In genomic region chr19:41427647-41428480, GRCh38 we compare ENCODE assay signal across 8 cellular contexts. TPM values are rescaled to one million over a fixed set of nuclear protein-coding genes. Genes with fewer than 3 reads are reported as not detected.
DNase-seq lines count a peak whose midpoint lies in the region; ATAC-seq, FAIRE-seq and TF ChIP-seq lines count a peak whose summit lies in the region.

No MANE protein-coding gene starts in this region.

- TF ChIP-seq RAD21 in GM12878 (IDR thresholded peaks at IDR 0.05; ENCODE audit: insufficient read depth, low read depth, low read length), result no peak

- H3K27ac ChIP-seq in GM12878 (ENCODE audit: control insufficient read depth, insufficient read depth), result peak overlapping the region; percentile 67

- H3K4me1 ChIP-seq in GM12878 (ENCODE audit: control insufficient read depth, insufficient read depth, low read length), result peaks cover 9% of the 10 kb centered on the region

- BruUV-seq in GM12878 (replicated peaks; lab: Mats Ljungman, UMichigan), result no TSS peak

- CTCF ChIA-PET in GM12878 (lab: Yijun Ruan, JAX), result interaction anchor here (1.6 to 1.9 kb wide), 2 partner anchors 20 to 21 kb away, joined by 4 read pairs; no protein-coding TSS in a partner anchor

- H3K4me3 ChIP-seq in GM12878, result peak overlapping the region; percentile 32; the same call in 1 of the 2 replicates

- H3K9me3 ChIP-seq in GM12878 (replicated peaks; ENCODE audit: control insufficient read depth, insufficient read depth, low read length), result no peaks in the 10 kb centered on the region

- peak overlapping the region; percentile 74 to 97 (median 91) for H3K27ac Mint-ChIP-seq in immature natural killer cell

- no peak; the same call in 1 of the 2 replicates for TF ChIP-seq POLR2A in GM12878 (IDR thresholded peaks at IDR 0.05; ENCODE audit: low read depth, low read length)

- no peak for FAIRE-seq in GM12878 (lab: Jason Lieb, UNC)

- H3K4me1 Mint-ChIP-seq in immature natural killer cell, result peaks cover 35 to 37% of the 10 kb centered on the region in 2 donors

- SMC1A ChIA-PET in GM12878 (lab: Charles Lee; ENCODE audit: uncharacterized antibody, unreplicated experiment), result no interaction called here

- intact Hi-C loops in GM12878 (cut with micrococcal nuclease; ENCODE audit: unreplicated experiment), result no loop called here

- TF ChIP-seq CTCF in GM12878 (IDR thresholded peaks at IDR 0.05 in 2 of 3, conservative IDR thresholded peaks at IDR 0.05 in 1 of 3; ENCODE audit: control insufficient read depth in 2 of 3, extremely low read depth in 1 of 3, insufficient read depth in 1 of 3, low read depth in 3 of 3, low read length in 3 of 3), result no peak

- H4K20me1 ChIP-seq in GM12878 (ENCODE audit: control insufficient read depth, insufficient read depth), result no peaks in the 10 kb centered on the region; the same call in 1 of the 2 replicates

- peak overlapping the region; percentile 52 for H3K4me2 ChIP-seq in GM12878 (ENCODE audit: control insufficient read depth, insufficient read depth)

- peak overlapping the region; percentile 87 to 94 (median 91) for H3K4me3 Mint-ChIP-seq in immature natural killer cell

- H3K79me2 ChIP-seq in GM12878 (ENCODE audit: control insufficient read depth, insufficient read depth, low read length), result no peaks in the 10 kb centered on the region; the same call in 1 of the 2 replicates

- in situ Hi-C loops in GM12878 (cut with MboI), result no loop called here

- peaks cover 5 to 9% (median 5%) of the 10 kb centered on the region in 3 donors for H3K27me3 Mint-ChIP-seq in immature natural killer cell (ENCODE audit: low read depth in 3 of 3)

- H2AFZ ChIP-seq in GM12878 (ENCODE audit: control insufficient read depth, low read depth, low read length), result peak overlapping the region; percentile 17; the same call in 1 of the 2 replicates

- WGBS in GM12878 (ENCODE audit: insufficient coverage, insufficient replicate concordance, low lambda C conversion rate, missing lambda C conversion rate), result 54% methylated on average over 20 of the region's 23 CpGs

- H3K9ac ChIP-seq in GM12878 (ENCODE audit: control insufficient read depth, insufficient read depth, low read length), result peak overlapping the region; percentile 69

- peaks cover 3 to 12% (median 6%) of the 10 kb centered on the region in 3 donors for H3K36me3 Mint-ChIP-seq in immature natural killer cell

- no peaks in the 10 kb centered on the region for H3K27me3 ChIP-seq in GM12878 (replicated peaks in 1 of 2; ENCODE audit: control insufficient read depth in 2 of 2, insufficient read depth in 2 of 2, low read length in 1 of 2)

- DNase-seq in SKM-1 treated with dmso at 0.1 percent for 144 hours (lab: John Stamatoyannopoulos, UW; ENCODE audit: unreplicated experiment) (peak; percentile 53), GM12878 (ENCODE audit: low read depth, low spot score) (no peak), immature natural killer cell (peak; percentile 60 to 72 (median 67))
- peak; percentile 17 for DNase-seq in stimulated activated CD8-positive, alpha-beta memory T cell treated with anti-CD3 and anti-CD28 coated beads, Interleukin-4, amount 100 ng/mL, for 24 hours (ENCODE audit: low read depth)

- no peaks in the 10 kb centered on the region for H3K9me3 Mint-ChIP-seq in immature natural killer cell

- TF ChIP-seq EP300 in GM12878 (IDR thresholded peaks at IDR 0.05; ENCODE audit: borderline replicate concordance in 1 of 2, control insufficient read depth in 1 of 2, low read depth in 2 of 2, low read length in 2 of 2), result no peak

- ATAC-seq in GM18907 (IDR thresholded peaks at IDR 0.05; ENCODE audit: unreplicated experiment), result peak; percentile 2
- ATAC-seq in GM12878, result peak; percentile 65
- no peak for ATAC-seq in HG02840 (IDR thresholded peaks at IDR 0.05; ENCODE audit: low FRiP score, unreplicated experiment)
- ATAC-seq in GM21717 (IDR thresholded peaks at IDR 0.05; ENCODE audit: unreplicated experiment), result no peak
- no peak for ATAC-seq in HG03175 (IDR thresholded peaks at IDR 0.05; ENCODE audit: unreplicated experiment)

- peaks cover 11 to 16% of the 10 kb centered on the region in 2 experiments for H3K36me3 ChIP-seq in GM12878 (ENCODE audit: control insufficient read depth in 2 of 2, insufficient read depth in 2 of 2, low read length in 1 of 2)

- RAD21 ChIA-PET in GM12878 (lab: Charles Lee; ENCODE audit: unreplicated experiment), result interaction anchor here (0.6 to 1.6 kb wide), 4 partner anchors 11 to 77 kb away, joined by 3 to 4 read pairs (median 3); partner anchors contain the start of gene DMAC2

- POLR2A ChIA-PET in GM12878 (lab: Charles Lee), result interaction anchor here (0.8 to 1.5 kb wide), 4 partner anchors 12 to 121 kb away, joined by 3 to 9 read pairs (median 6); partner anchors contain the start of gene DMAC2

RNA-seq across cellular contexts. Expression of gene B3GNT8, which starts 0.7 kb away (rescaled TPM):
- 0.24 TPM in 1 of 2 replicates, not detected in the other for total RNA-seq in GM12878 (2013; cell fraction: nucleolus; rRNA removed)
- 0.05 and 0.06 TPM in 2 replicates for total RNA-seq in GM12878 (2014; rRNA removed)
- total RNA-seq in GM12878 (2014; rRNA removed; fragmentation: Illumina TruSeq; extraction: Trizol), result not detected in 2 replicates
- total RNA-seq in GM12878 (2021), result 1.1 and 1.2 TPM in 2 replicates
- not detected for polyA plus RNA-seq in GM12878 (2011; ENCODE audit: low read depth)
- polyA plus RNA-seq in GM12878 (2011; rRNA removed), result not detected in 2 replicates
- not detected in 2 replicates for polyA plus RNA-seq in GM12878 (2011; cell fraction: cytosol; rRNA removed)
- polyA plus RNA-seq in GM12878 (2011; cell fraction: nucleus; rRNA removed), result 0.09 and 0.15 TPM in 2 replicates
- 0.35 and 0.50 TPM in 2 replicates for polyA plus RNA-seq in GM12878 (2012)
- 0.44 TPM in 1 of 2 replicates, not detected in the other for polyA plus RNA-seq in GM12878 (2014; fragmentation: Illumina TruSeq; extraction: Trizol)
- polyA plus RNA-seq in GM12878 (2014; fragmentation: Nextera tagmentation; extraction: Ambion mirVana), result not detected
- polyA plus RNA-seq in GM12878 (2014; rRNA removed), result 0.08 and 0.23 TPM in 2 replicates
- under 1 TPM; 0.17 to 0.58 TPM for polyA plus RNA-seq in GM12878 (2016; fragmentation: Nextera tagmentation; extraction: Ambion mirVana)
- not detected in 2 replicates for polyA minus RNA-seq in GM12878 (2011; rRNA and poly(A)+ RNA removed)
- polyA minus RNA-seq in GM12878 (2011; cell fraction: cytosol; rRNA and poly(A)+ RNA removed), result not detected in 2 replicates
- not detected in 2 replicates for polyA minus RNA-seq in GM12878 (2011; cell fraction: nucleus; rRNA and poly(A)+ RNA removed)
- 1 to 10 TPM in 1 of 3 donors, under 1 TPM in 1, not detected in 1; 0.23 to 1.3 TPM for polyA plus RNA-seq in immature natural killer cell

RNA-seq across cellular contexts. Expression of gene DMAC2, which starts 11.8 kb away (rescaled TPM):
- 10.3 and 10.4 TPM in 2 replicates for total RNA-seq in GM12878 (2013; cell fraction: nucleolus; rRNA removed)
- total RNA-seq in GM12878 (2014; rRNA removed) (43.1 and 43.2 TPM in 2 replicates), GM12878 (2014; rRNA removed; fragmentation: Illumina TruSeq; extraction: Trizol) (30.4 and 35.3 TPM in 2 replicates), GM12878 (2021) (45.6 and 48.3 TPM in 2 replicates)
- 20.5 TPM for polyA plus RNA-seq in GM12878 (2011; ENCODE audit: low read depth)
- polyA plus RNA-seq in GM12878 (2011; rRNA removed) (34.0 and 42.2 TPM in 2 replicates), GM12878 (2014; fragmentation: Illumina TruSeq; extraction: Trizol) (17.9 and 38.1 TPM in 2 replicates), GM12878 (2014; fragmentation: Nextera tagmentation; extraction: Ambion mirVana) (10 to 100 TPM; 10.8 to 14.8 TPM), GM12878 (2014; rRNA removed) (52.7 and 57.2 TPM in 2 replicates), GM12878 (2016; fragmentation: Nextera tagmentation; extraction: Ambion mirVana) (10 to 100 TPM; 45.4 to 54.3 TPM), immature natural killer cell (10 to 100 TPM; 70.5 to 90.4 (median 77.3) TPM)
- 74.4 and 76.4 TPM in 2 replicates for polyA plus RNA-seq in GM12878 (2011; cell fraction: cytosol; rRNA removed)
- polyA plus RNA-seq in GM12878 (2011; cell fraction: nucleus; rRNA removed), result 39.3 and 47.7 TPM in 2 replicates
- polyA plus RNA-seq in GM12878 (2012), result 31.8 and 38.7 TPM in 2 replicates
- 39.6 and 53.1 TPM in 2 replicates for polyA minus RNA-seq in GM12878 (2011; rRNA and poly(A)+ RNA removed)
- 20.3 and 20.7 TPM in 2 replicates for polyA minus RNA-seq in GM12878 (2011; cell fraction: cytosol; rRNA and poly(A)+ RNA removed)
- 5.3 and 8.1 TPM in 2 replicates for polyA minus RNA-seq in GM12878 (2011; cell fraction: nucleus; rRNA and poly(A)+ RNA removed)

RNA-seq across cellular contexts. Expression of gene ERICH4, which starts 15.1 kb away (rescaled TPM):
- not detected in 2 replicates for total RNA-seq in GM12878 (2013; cell fraction: nucleolus; rRNA removed)
- total RNA-seq in GM12878 (2014; rRNA removed) (not detected in 2 replicates), GM12878 (2014; rRNA removed; fragmentation: Illumina TruSeq; extraction: Trizol) (not detected in 2 replicates), GM12878 (2021) (not detected in 2 replicates)
- polyA plus RNA-seq in GM12878 (2011; ENCODE audit: low read depth), result not detected
- polyA plus RNA-seq in GM12878 (2011; rRNA removed) (not detected in 2 replicates), GM12878 (2014; fragmentation: Illumina TruSeq; extraction: Trizol) (not detected in 2 replicates), GM12878 (2014; fragmentation: Nextera tagmentation; extraction: Ambion mirVana) (not detected), GM12878 (2014; rRNA removed) (not detected in 2 replicates), GM12878 (2016; fragmentation: Nextera tagmentation; extraction: Ambion mirVana) (not detected), immature natural killer cell (not detected)
- polyA plus RNA-seq in GM12878 (2011; cell fraction: cytosol; rRNA removed), result not detected in 2 replicates
- polyA plus RNA-seq in GM12878 (2011; cell fraction: nucleus; rRNA removed), result not detected in 2 replicates
- polyA plus RNA-seq in GM12878 (2012), result not detected in 2 replicates
- polyA minus RNA-seq in GM12878 (2011; rRNA and poly(A)+ RNA removed), result not detected in 2 replicates
- not detected in 2 replicates for polyA minus RNA-seq in GM12878 (2011; cell fraction: cytosol; rRNA and poly(A)+ RNA removed)
- polyA minus RNA-seq in GM12878 (2011; cell fraction: nucleus; rRNA and poly(A)+ RNA removed), result not detected in 2 replicates

RNA-seq across cellular contexts. Expression of gene BCKDHA, which starts 30.2 kb away (rescaled TPM):
- total RNA-seq in GM12878 (2013; cell fraction: nucleolus; rRNA removed), result 45.1 and 48.8 TPM in 2 replicates
- total RNA-seq in GM12878 (2014; rRNA removed) (90.9 and 107 TPM in 2 replicates), GM12878 (2014; rRNA removed; fragmentation: Illumina TruSeq; extraction: Trizol) (19.2 and 23.9 TPM in 2 replicates), GM12878 (2021) (33.5 and 41.7 TPM in 2 replicates)
- polyA plus RNA-seq in GM12878 (2011; ENCODE audit: low read depth), result 14.8 TPM
- polyA plus RNA-seq in GM12878 (2011; rRNA removed) (10.8 and 51.3 TPM in 2 replicates), GM12878 (2014; fragmentation: Illumina TruSeq; extraction: Trizol) (13.7 and 41.5 TPM in 2 replicates), GM12878 (2014; fragmentation: Nextera tagmentation; extraction: Ambion mirVana) (10 to 100 TPM in 1 of 2 experiments, 1 to 10 TPM in 1; 9.9 to 28.7 TPM), GM12878 (2014; rRNA removed) (68.1 and 73.1 TPM in 2 replicates), GM12878 (2016; fragmentation: Nextera tagmentation; extraction: Ambion mirVana) (100 to 1,000 TPM in 1 of 2 experiments, 10 to 100 TPM in 1; 99.8 to 105 TPM), immature natural killer cell (10 to 100 TPM; 70.8 to 76.9 (median 75.5) TPM)
- 77.5 and 123 TPM in 2 replicates for polyA plus RNA-seq in GM12878 (2011; cell fraction: cytosol; rRNA removed)
- polyA plus RNA-seq in GM12878 (2011; cell fraction: nucleus; rRNA removed), result 139 and 153 TPM in 2 replicates
- 64.0 and 79.5 TPM in 2 replicates for polyA plus RNA-seq in GM12878 (2012)
- polyA minus RNA-seq in GM12878 (2011; rRNA and poly(A)+ RNA removed), result 16.3 and 43.2 TPM in 2 replicates
- 26.5 and 33.1 TPM in 2 replicates for polyA minus RNA-seq in GM12878 (2011; cell fraction: cytosol; rRNA and poly(A)+ RNA removed)
- 27.3 and 31.9 TPM in 2 replicates for polyA minus RNA-seq in GM12878 (2011; cell fraction: nucleus; rRNA and poly(A)+ RNA removed)

RNA-seq across cellular contexts. Expression of gene EXOSC5, which starts 30.7 kb away (rescaled TPM):
- 18.8 and 27.0 TPM in 2 replicates for total RNA-seq in GM12878 (2013; cell fraction: nucleolus; rRNA removed)
- total RNA-seq in GM12878 (2014; rRNA removed), result 38.8 and 44.3 TPM in 2 replicates
- 28.1 and 30.7 TPM in 2 replicates for total RNA-seq in GM12878 (2014; rRNA removed; fragmentation: Illumina TruSeq; extraction: Trizol)
- total RNA-seq in GM12878 (2021), result 57.8 and 62.7 TPM in 2 replicates
- polyA plus RNA-seq in GM12878 (2011; ENCODE audit: low read depth), result 21.5 TPM
- 26.0 and 61.0 TPM in 2 replicates for polyA plus RNA-seq in GM12878 (2011; rRNA removed)
- polyA plus RNA-seq in GM12878 (2011; cell fraction: cytosol; rRNA removed), result 87.8 and 129 TPM in 2 replicates
- polyA plus RNA-seq in GM12878 (2011; cell fraction: nucleus; rRNA removed), result 70.8 and 78.6 TPM in 2 replicates
- polyA plus RNA-seq in GM12878 (2012), result 48.6 and 84.3 TPM in 2 replicates
- polyA plus RNA-seq in GM12878 (2014; fragmentation: Illumina TruSeq; extraction: Trizol), result 2.5 and 15.8 TPM in 2 replicates
- 10 to 100 TPM; 20.6 to 25.3 TPM for polyA plus RNA-seq in GM12878 (2014; fragmentation: Nextera tagmentation; extraction: Ambion mirVana)
- polyA plus RNA-seq in GM12878 (2014; rRNA removed), result 74.2 and 88.9 TPM in 2 replicates
- polyA plus RNA-seq in GM12878 (2016; fragmentation: Nextera tagmentation; extraction: Ambion mirVana), result 100 to 1,000 TPM; 116 to 123 TPM
- polyA minus RNA-seq in GM12878 (2011; rRNA and poly(A)+ RNA removed), result 14.6 and 32.7 TPM in 2 replicates
- 13.9 and 16.2 TPM in 2 replicates for polyA minus RNA-seq in GM12878 (2011; cell fraction: cytosol; rRNA and poly(A)+ RNA removed)
- 14.7 and 20.0 TPM in 2 replicates for polyA minus RNA-seq in GM12878 (2011; cell fraction: nucleus; rRNA and poly(A)+ RNA removed)
- polyA plus RNA-seq in immature natural killer cell, result 10 to 100 TPM; 44.0 to 58.6 (median 50.3) TPM

Comparison
In these comparisons a context has a peak if more than half of its experiments do, and no peak if none do; other contexts are left out.
1. ATAC-seq: peak in GM18907 (single experiment) and GM12878 (single experiment); none in HG02840 (single experiment), GM21717 (single experiment) and HG03175 (single experiment).